Comparison of ENCODE assay signal across 8 cellular contexts in the genomic region with DNA sequence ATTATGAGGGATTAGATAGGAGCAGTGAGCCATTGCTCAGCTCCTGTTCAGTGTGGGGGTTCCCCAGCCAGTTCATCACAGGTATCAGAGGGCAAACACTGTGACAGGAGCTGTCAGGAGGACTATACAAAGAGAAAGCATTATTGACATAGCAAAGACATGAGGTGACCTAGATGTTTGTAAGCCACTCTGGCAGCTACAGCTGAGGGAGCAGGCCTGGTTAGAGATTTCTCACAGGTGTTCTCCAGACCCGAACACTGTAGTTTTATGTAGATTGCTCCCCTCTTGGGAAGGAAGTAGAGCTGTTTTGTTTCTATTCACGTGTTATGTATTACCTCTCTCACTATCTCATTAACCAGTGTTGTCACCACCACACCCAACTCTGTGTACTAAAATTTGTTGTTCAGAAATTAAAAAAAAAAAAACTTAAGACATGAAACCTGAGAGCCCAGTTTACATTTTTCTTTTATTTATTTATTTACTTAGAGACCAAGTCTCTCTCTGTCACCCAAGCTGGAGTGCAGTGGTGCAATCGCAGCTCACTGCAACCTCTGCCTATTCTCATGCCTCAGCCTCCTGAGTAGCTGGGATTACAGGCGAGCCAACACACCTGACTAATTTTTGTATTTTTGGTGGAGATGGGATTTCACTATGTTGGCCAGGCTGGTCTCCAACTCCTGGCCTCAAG.
DNase-seq lines count a peak whose midpoint lies in the region; ATAC-seq and TF ChIP-seq lines count a peak whose summit lies in the region.

No MANE protein-coding gene starts in this region.

- H3K4me1 ChIP-seq in foreskin keratinocyte: no peaks in the 10 kb centered on the region

- CTCF ChIA-PET in WTC11 (lab: Charles Lee): interaction anchor here (0.6 to 4.0 kb wide), 8 partner anchors 8 to 457 kb away, joined by 3 to 24 read pairs (median 4); a partner anchor contains a TSS

- no peaks in the 10 kb centered on the region for H3K36me3 Mint-ChIP-seq in WTC11
- H3K36me3 Mint-ChIP-seq in stimulated activated effector memory CD8-positive, alpha-beta T cell treated with anti-CD3 and anti-CD28 coated beads, Interleukin-12 subunit alpha, Interleukin-12 subunit beta, amount 100 ng/mL, for 72 hours: no peaks in the 10 kb centered on the region

- H3K9me3 Mint-ChIP-seq in WTC11: no peaks in the 10 kb centered on the region
- no peaks in the 10 kb centered on the region for H3K9me3 Mint-ChIP-seq in stimulated activated effector memory CD8-positive, alpha-beta T cell treated with anti-CD3 and anti-CD28 coated beads, Interleukin-12 subunit alpha, Interleukin-12 subunit beta, amount 100 ng/mL, for 72 hours

- peak overlapping the region; percentile 97 for H3K27ac Mint-ChIP-seq in WTC11
- peak overlapping the region; percentile 77 for H3K27ac Mint-ChIP-seq in stimulated activated effector memory CD8-positive, alpha-beta T cell treated with anti-CD3 and anti-CD28 coated beads, Interleukin-12 subunit alpha, Interleukin-12 subunit beta, amount 100 ng/mL, for 72 hours

- DNase-seq in Right ventricle myocardium superior: no peak
- no peak for DNase-seq in left ventricle myocardium superior
- no peak for DNase-seq in WTC11 (ENCODE audit: low spot score)
- peak in 1 of 2 donors; percentile 19 for DNase-seq in foreskin keratinocyte
- peak in 1 of 2 donors; percentile 51 for DNase-seq in stimulated activated effector memory CD8-positive, alpha-beta T cell treated with anti-CD3 and anti-CD28 coated beads, Interleukin-12 subunit alpha, Interleukin-12 subunit beta, amount 100 ng/mL, for 72 hours (ENCODE audit: low spot score in 2 of 2)
- no peak for DNase-seq in 8988T

- ATAC-seq in Right ventricle myocardium superior (ENCODE audit: poor library complexity) (peak; percentile 34), left ventricle myocardium superior (no peak), HG03442 (IDR thresholded peaks at IDR 0.05; ENCODE audit: unreplicated experiment) (peak; percentile 66), WTC11 (peak; percentile 91), foreskin keratinocyte (peak; percentile 51), HG03520 (IDR thresholded peaks at IDR 0.05; ENCODE audit: unreplicated experiment) (no peak)
- ATAC-seq in stimulated activated effector memory CD8-positive, alpha-beta T cell treated with anti-CD3 and anti-CD28 coated beads, Interleukin-12 subunit alpha, Interleukin-12 subunit beta, amount 100 ng/mL, for 72 hours: peak; percentile 98

- H3K27me3 ChIP-seq in foreskin keratinocyte: no peaks in the 10 kb centered on the region

- no peak for TF ChIP-seq CTCF in WTC11 (IDR thresholded peaks at IDR 0.05)
- no peak for TF ChIP-seq CTCF in foreskin keratinocyte (conservative IDR thresholded peaks at IDR 0.05)

- H3K27ac ChIP-seq in foreskin keratinocyte: no peak overlapping the region

- peaks cover 21% of the 10 kb centered on the region for H3K4me1 Mint-ChIP-seq in WTC11
- peaks cover 14% of the 10 kb centered on the region for H3K4me1 Mint-ChIP-seq in stimulated activated effector memory CD8-positive, alpha-beta T cell treated with anti-CD3 and anti-CD28 coated beads, Interleukin-12 subunit alpha, Interleukin-12 subunit beta, amount 100 ng/mL, for 72 hours

- POLR2A ChIA-PET in WTC11 (lab: Charles Lee): interaction anchor here (0.6 kb wide), 2 partner anchors 57 to 432 kb away, joined by 3 read pairs; no protein-coding TSS in a partner anchor

- intact Hi-C loops in Right ventricle myocardium superior (cut with DNase I): loop anchor here (10.0 kb wide), 1 partner anchor 227 kb away; no protein-coding TSS in a partner anchor
- intact Hi-C loops in left ventricle myocardium superior (cut with micrococcal nuclease): no loop called here

- H3K27me3 Mint-ChIP-seq in WTC11 (ENCODE audit: low read depth): no peaks in the 10 kb centered on the region

- no peak overlapping the region for H3K4me3 Mint-ChIP-seq in WTC11
- H3K4me3 Mint-ChIP-seq in stimulated activated effector memory CD8-positive, alpha-beta T cell treated with anti-CD3 and anti-CD28 coated beads, Interleukin-12 subunit alpha, Interleukin-12 subunit beta, amount 100 ng/mL, for 72 hours: peak overlapping the region; percentile 10

TF ChIP-seq in WTC11, 78 proteins besides CTCF, POLR2A, EP300 and RAD21:
- 0 out of 2 replicates have a peak, but pooled peaks have one; percentile 21 for TF ChIP-seq GABPB1 (CRISPR knock-in tag; IDR thresholded peaks at IDR 0.05)
- TF ChIP-seq ESRRA (CRISPR knock-in tag; IDR thresholded peaks at IDR 0.05; ENCODE audit: borderline replicate concordance): no peak

Comparison
In these comparisons a context has a peak if more than half of its experiments do, and no peak if none do; other contexts are left out.
1. ATAC-seq: peak in Right ventricle myocardium superior (single experiment), HG03442 (single experiment), WTC11 (single experiment), foreskin keratinocyte (single experiment) and stimulated activated effector memory CD8-positive, alpha-beta T cell treated with anti-CD3 and anti-CD28 coated beads, Interleukin-12 subunit alpha, Interleukin-12 subunit beta, amount 100 ng/mL, for 72 hours (single experiment); none in left ventricle myocardium superior (single experiment) and HG03520 (single experiment).